ENCODE assay signal across 1 cellular context in genomic region chr17:3951003-3951402, GRCh38.
TF ChIP-seq lines count a peak whose summit lies in the region.

No MANE protein-coding gene starts in this region.

TF ChIP-seq in HEK293, 187 proteins besides CTCF, POLR2A, EP300 and RAD21 (continued from another document):
- TF ChIP-seq ZBTB1 (tag by site-specific recombination; IDR thresholded peaks at IDR 0.05): no peak
